8 cellular contexts compared by ENCODE assay signal in genomic region chr20:20051767-20052073, GRCh38. TPM values are rescaled to one million over a fixed set of nuclear protein-coding genes. Genes with fewer than 3 reads are reported as not detected.
DNase-seq lines count a peak whose midpoint lies in the region; ATAC-seq and TF ChIP-seq lines count a peak whose summit lies in the region.

No MANE protein-coding gene starts in this region.

- POLR2A ChIA-PET in GM10248 (lab: Yijun Ruan, JAX): no interaction called here

- DNase-seq in GM10248 (ENCODE audit: extremely low spot score) (peak; percentile 11), caudate nucleus (lab: John Stamatoyannopoulos, UW) (no peak), myocyte (ENCODE audit: low read depth) (peak; percentile 8), NCI-H446 (lab: John Stamatoyannopoulos, UW) (no peak), NCI-H748 treated with DMSO at 0.1 percent for 48 hours (lab: John Stamatoyannopoulos, UW) (no peak), SK-N-DZ (ENCODE audit: low spot score) (no peak)
- no peak for DNase-seq in effector CD8-positive, alpha-beta T cell (lab: John Stamatoyannopoulos, UW)

- peak; percentile 22 for ATAC-seq in HG03460 (IDR thresholded peaks at IDR 0.05; ENCODE audit: unreplicated experiment)

- CTCF ChIA-PET in GM10248 (lab: Yijun Ruan, JAX): interaction anchor here (0.9 to 3.2 kb wide), 12 partner anchors 8 to 544 kb away, joined by 3 to 17 read pairs (median 5); partner anchors contain the start of gene NAA20

- peak overlapping the region; percentile 82 for H3K27ac ChIP-seq in caudate nucleus (ENCODE audit: low read depth, low read length)

- TF ChIP-seq CTCF in GM10248 (IDR thresholded peaks at IDR 0.05; ENCODE audit: control extremely low read depth, extremely low read depth, low read depth, missing control alignments): no peak

RNA-seq across cellular contexts. Expression of gene CRNKL1, which starts 0.5 kb away (rescaled TPM):
- 33.6 and 36.2 TPM in 2 replicates for total RNA-seq in myocyte
- 10.1 TPM for polyA plus RNA-seq in myocyte (2012)
- polyA plus RNA-seq in SK-N-DZ (2014; cell fraction: cytosol; rRNA removed): 35.6 and 37.3 TPM in 2 replicates
- polyA plus RNA-seq in SK-N-DZ (2014; cell fraction: nucleus; rRNA removed): 18.2 and 19.3 TPM in 2 replicates

RNA-seq across cellular contexts. Expression of gene CFAP61, which starts 0.6 kb away (rescaled TPM):
- total RNA-seq in myocyte: 0.83 and 2.1 TPM in 2 replicates
- polyA plus RNA-seq in myocyte (2012): 0.58 TPM
- 0.90 and 1.8 TPM in 2 replicates for polyA plus RNA-seq in SK-N-DZ (2014; cell fraction: cytosol; rRNA removed)
- 0.18 TPM in 1 of 2 replicates, not detected in the other for polyA plus RNA-seq in SK-N-DZ (2014; cell fraction: nucleus; rRNA removed)

RNA-seq across cellular contexts. Expression of gene NAA20, which starts 34.6 kb away (rescaled TPM):
- total RNA-seq in myocyte: 42.2 and 62.3 TPM in 2 replicates
- 72.3 TPM for polyA plus RNA-seq in myocyte (2012)
- polyA plus RNA-seq in SK-N-DZ (2014; cell fraction: cytosol; rRNA removed): 51.2 and 54.2 TPM in 2 replicates
- 34.3 and 40.0 TPM in 2 replicates for polyA plus RNA-seq in SK-N-DZ (2014; cell fraction: nucleus; rRNA removed)

Comparison
In these comparisons a context has a peak if more than half of its experiments do, and no peak if none do; other contexts are left out.
1. DNase-seq: peak in GM10248 (single experiment) and myocyte (single experiment); none in caudate nucleus (0 of 61), effector CD8-positive, alpha-beta T cell (single experiment), NCI-H446 (0 of 2), NCI-H748 treated with DMSO at 0.1 percent for 48 hours (single experiment) and SK-N-DZ (single experiment).